9 cellular contexts compared by ENCODE assay signal in the genomic region with DNA sequence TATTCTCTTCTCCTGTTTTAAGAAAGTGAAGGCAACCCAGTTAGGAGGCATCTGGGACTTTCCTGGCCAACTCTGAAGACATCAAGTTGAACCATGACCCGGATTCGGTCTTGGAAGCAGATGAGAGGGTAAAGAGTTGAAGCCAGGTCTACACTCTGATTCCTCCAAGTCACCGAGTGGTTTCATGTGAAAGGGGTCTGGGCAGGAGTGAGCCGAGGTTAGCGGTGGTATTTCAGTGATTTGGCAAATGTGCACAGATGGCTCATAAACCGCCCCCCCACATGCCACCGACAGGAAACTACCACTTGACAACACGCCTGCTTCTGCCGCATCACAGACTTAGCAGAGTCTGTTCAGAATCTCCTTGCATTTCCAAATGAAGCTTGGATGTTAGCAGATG. TPM values are rescaled to one million over a fixed set of nuclear protein-coding genes. Genes with fewer than 3 reads are reported as not detected.
A peak's percentile ranks its signal among the peaks of the same experiment; 100 is the strongest.
DNase-seq lines count a peak whose midpoint lies in the region; ATAC-seq and TF ChIP-seq lines count a peak whose summit lies in the region.
"Had no signal": no experiment of that assay in that cellular context is flagged by ENCODE, and none has a peak within 500 bp of the region (broad histone marks: within the 10 kb centered on the region; RNA-seq: fewer than 3 reads in every experiment).

No MANE protein-coding gene starts in this region.

- no TSS peak for BruUV-seq in OCI-LY7 (replicated peaks; lab: Mats Ljungman, UMichigan)

- H3K27me3 Mint-ChIP-seq in CD4-positive, alpha-beta memory T cell, result no peaks in the 10 kb centered on the region

- no peaks in the 10 kb centered on the region for H3K9me3 ChIP-seq in CD4-positive, alpha-beta memory T cell (ENCODE audit: control insufficient read depth in 1 of 2, low read length in 2 of 2)
- H3K9me3 ChIP-seq in OCI-LY7 (ENCODE audit: low read length), result no peaks in the 10 kb centered on the region
- H3K9me3 ChIP-seq: ascending aorta had no signal

- H3K4me2 ChIP-seq in OCI-LY7 (ENCODE audit: low read length), result peak overlapping the region; percentile 35; the same call in 1 of the 2 replicates

- DNase-seq in CD4-positive, alpha-beta memory T cell, result peak; percentile 52 to 84 (median 58)
- DNase-seq in OCI-LY7 (ENCODE audit: low spot score) (no peak), dedifferentiated amniotic fluid mesenchymal stem cell (ENCODE audit: extremely low spot score) (no peak)
- DNase-seq in activated gamma-delta T cell treated with anti-CD3 and anti-CD28 coated beads, Interleukin-2, amount 50 U/mL, for 16 hours (ENCODE audit: low read depth), result peak; percentile 61
- peak; percentile 23 to 53 (median 49) for DNase-seq in stimulated activated CD4-positive, alpha-beta T cell treated with anti-CD3 and anti-CD28 coated beads, TNF-alpha, amount 100 ng/mL, for 48 hours (ENCODE audit: low read depth in 3 of 3)

- peak overlapping the region; percentile 30 for H3K27ac ChIP-seq in CD4-positive, alpha-beta memory T cell (ENCODE audit: low read depth, low read length)
- no peak overlapping the region for H3K27ac ChIP-seq in OCI-LY7 (ENCODE audit: low read depth, low read length, poor library complexity, severe bottlenecking)
- H3K27ac ChIP-seq: ascending aorta had no signal

- peaks cover 27% of the 10 kb centered on the region for H3K4me1 ChIP-seq in CD4-positive, alpha-beta memory T cell (ENCODE audit: insufficient read depth, low read length)
- peaks cover 20% of the 10 kb centered on the region for H3K4me1 ChIP-seq in OCI-LY7 (ENCODE audit: insufficient read depth, low read length, poor library complexity, severe bottlenecking)
- H3K4me1 ChIP-seq: ascending aorta had no signal

- peak overlapping the region; percentile 33; the same call in 1 of the 2 replicates for H2AFZ ChIP-seq in OCI-LY7 (ENCODE audit: low read length)

- no peaks in the 10 kb centered on the region for H3K79me2 ChIP-seq in OCI-LY7 (ENCODE audit: insufficient read depth, low read depth, low read length)

- H3K27me3 ChIP-seq in CD4-positive, alpha-beta memory T cell (ENCODE audit: insufficient read depth, low read length), result no peaks in the 10 kb centered on the region
- H3K27me3 ChIP-seq: ascending aorta had no signal

- CTCF ChIA-PET in CD4-positive, alpha-beta memory T cell (lab: Charles Lee; ENCODE audit: partially characterized antibody), result interaction anchor here (1.1 to 5.3 kb wide), 11 partner anchors 11 to 402 kb away, joined by 3 to 55 read pairs (median 5); a partner anchor contains a TSS
- CTCF ChIA-PET in OCI-LY7 (lab: Charles Lee; ENCODE audit: unreplicated experiment), result no interaction called here

- no peaks in the 10 kb centered on the region for H3K36me3 ChIP-seq in CD4-positive, alpha-beta memory T cell (ENCODE audit: insufficient read depth, low read length)
- no peaks in the 10 kb centered on the region for H3K36me3 ChIP-seq in OCI-LY7 (ENCODE audit: insufficient read depth, low read length)
- H3K36me3 ChIP-seq: ascending aorta had no signal

- POLR2A ChIA-PET in CD4-positive, alpha-beta memory T cell (lab: Charles Lee; ENCODE audit: partially characterized antibody), result interaction anchor here (0.6 to 4.4 kb wide), 13 partner anchors 9 to 398 kb away, joined by 3 to 43 read pairs (median 6); a partner anchor contains a TSS
- POLR2A ChIA-PET in OCI-LY7 (lab: Charles Lee), result interaction anchor here (1.0 kb wide), 2 partner anchors 8 to 50 kb away, joined by 3 read pairs; no protein-coding TSS in a partner anchor

- peak overlapping the region; percentile 84 to 93 (median 89) for H3K27ac Mint-ChIP-seq in CD4-positive, alpha-beta memory T cell

- ATAC-seq in HG02678 (IDR thresholded peaks at IDR 0.05; ENCODE audit: unreplicated experiment) (peak; percentile 75), SK-N-SH treated with all-trans-retinoic acid at 6 μM for 48 hours (no peak), GM18858 (IDR thresholded peaks at IDR 0.05; ENCODE audit: unreplicated experiment) (no peak)

- peak overlapping the region in 7 of 8 donors; percentile 49 to 84 (median 75) for H3K4me3 Mint-ChIP-seq in CD4-positive, alpha-beta memory T cell

- H3K4me3 ChIP-seq in CD4-positive, alpha-beta memory T cell (ENCODE audit: low read length in 2 of 2), result peak overlapping the region in 1 of 2 donors; percentile 38
- H3K4me3 ChIP-seq in OCI-LY7 (ENCODE audit: low read depth, low read length, poor library complexity, severe bottlenecking), result no peak overlapping the region
- H3K4me3 ChIP-seq: ascending aorta had no signal

- H3K9me3 Mint-ChIP-seq in CD4-positive, alpha-beta memory T cell, result no peaks in the 10 kb centered on the region

- H3K4me1 Mint-ChIP-seq in CD4-positive, alpha-beta memory T cell, result peaks cover 18 to 49% (median 32%) of the 10 kb centered on the region in 4 donors

- H4K20me1 ChIP-seq in OCI-LY7 (ENCODE audit: insufficient read depth, low read length), result no peaks in the 10 kb centered on the region

- no peak for TF ChIP-seq CTCF in OCI-LY7 (conservative IDR thresholded peaks at IDR 0.05; ENCODE audit: low read length)

- intact Hi-C loops in CD4-positive, alpha-beta memory T cell (cut with micrococcal nuclease), result loop anchor here (1.0 to 5.0 kb wide), 4 partner anchors 22 to 420 kb away; a partner anchor contains a TSS
- intact Hi-C loops in OCI-LY7 (cut with micrococcal nuclease; ENCODE audit: unreplicated experiment), result no loop called here

- no peaks in the 10 kb centered on the region for H3K9me2 ChIP-seq in OCI-LY7 (ENCODE audit: insufficient read depth, low read length)

- no peaks in the 10 kb centered on the region for H3K36me3 Mint-ChIP-seq in CD4-positive, alpha-beta memory T cell

TF ChIP-seq in SK-N-SH treated with all-trans-retinoic acid at 6 μM for 48 hours, 23 proteins besides CTCF, POLR2A, EP300 and RAD21 (continues in another document):
- TF ChIP-seq GLIS3 (CRISPR knock-in tag; IDR thresholded peaks at IDR 0.05), result no peak
- TF ChIP-seq ZNF565 (CRISPR knock-in tag; conservative IDR thresholded peaks at IDR 0.05; ENCODE audit: low read depth), result no peak
- TF ChIP-seq ISL1 (CRISPR knock-in tag; IDR thresholded peaks at IDR 0.05), result no peak
- TF ChIP-seq RARB (CRISPR knock-in tag; IDR thresholded peaks at IDR 0.05), result no peak
- TF ChIP-seq CSDC2 (CRISPR knock-in tag; IDR thresholded peaks at IDR 0.05), result no peak
- TF ChIP-seq SNAI2 (CRISPR knock-in tag; IDR thresholded peaks at IDR 0.05), result no peak
- TF ChIP-seq, protein P1, sequence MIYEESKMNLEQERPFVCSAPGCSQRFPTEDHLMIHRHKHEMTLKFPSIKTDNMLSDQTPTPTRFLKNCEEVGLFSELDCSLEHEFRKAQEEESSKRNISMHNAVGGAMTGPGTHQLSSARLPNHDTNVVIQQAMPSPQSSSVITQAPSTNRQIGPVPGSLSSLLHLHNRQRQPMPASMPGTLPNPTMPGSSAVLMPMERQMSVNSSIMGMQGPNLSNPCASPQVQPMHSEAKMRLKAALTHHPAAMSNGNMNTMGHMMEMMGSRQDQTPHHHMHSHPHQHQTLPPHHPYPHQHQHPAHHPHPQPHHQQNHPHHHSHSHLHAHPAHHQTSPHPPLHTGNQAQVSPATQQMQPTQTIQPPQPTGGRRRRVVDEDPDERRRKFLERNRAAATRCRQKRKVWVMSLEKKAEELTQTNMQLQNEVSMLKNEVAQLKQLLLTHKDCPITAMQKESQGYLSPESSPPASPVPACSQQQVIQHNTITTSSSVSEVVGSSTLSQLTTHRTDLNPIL (CRISPR knock-in tag; IDR thresholded peaks at IDR 0.05; ENCODE audit: low read depth), result no peak
- TF ChIP-seq, protein P2, sequence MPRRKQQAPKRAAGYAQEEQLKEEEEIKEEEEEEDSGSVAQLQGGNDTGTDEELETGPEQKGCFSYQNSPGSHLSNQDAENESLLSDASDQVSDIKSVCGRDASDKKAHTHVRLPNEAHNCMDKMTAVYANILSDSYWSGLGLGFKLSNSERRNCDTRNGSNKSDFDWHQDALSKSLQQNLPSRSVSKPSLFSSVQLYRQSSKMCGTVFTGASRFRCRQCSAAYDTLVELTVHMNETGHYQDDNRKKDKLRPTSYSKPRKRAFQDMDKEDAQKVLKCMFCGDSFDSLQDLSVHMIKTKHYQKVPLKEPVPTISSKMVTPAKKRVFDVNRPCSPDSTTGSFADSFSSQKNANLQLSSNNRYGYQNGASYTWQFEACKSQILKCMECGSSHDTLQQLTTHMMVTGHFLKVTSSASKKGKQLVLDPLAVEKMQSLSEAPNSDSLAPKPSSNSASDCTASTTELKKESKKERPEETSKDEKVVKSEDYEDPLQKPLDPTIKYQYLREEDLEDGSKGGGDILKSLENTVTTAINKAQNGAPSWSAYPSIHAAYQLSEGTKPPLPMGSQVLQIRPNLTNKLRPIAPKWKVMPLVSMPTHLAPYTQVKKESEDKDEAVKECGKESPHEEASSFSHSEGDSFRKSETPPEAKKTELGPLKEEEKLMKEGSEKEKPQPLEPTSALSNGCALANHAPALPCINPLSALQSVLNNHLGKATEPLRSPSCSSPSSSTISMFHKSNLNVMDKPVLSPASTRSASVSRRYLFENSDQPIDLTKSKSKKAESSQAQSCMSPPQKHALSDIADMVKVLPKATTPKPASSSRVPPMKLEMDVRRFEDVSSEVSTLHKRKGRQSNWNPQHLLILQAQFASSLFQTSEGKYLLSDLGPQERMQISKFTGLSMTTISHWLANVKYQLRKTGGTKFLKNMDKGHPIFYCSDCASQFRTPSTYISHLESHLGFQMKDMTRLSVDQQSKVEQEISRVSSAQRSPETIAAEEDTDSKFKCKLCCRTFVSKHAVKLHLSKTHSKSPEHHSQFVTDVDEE (CRISPR knock-in tag; IDR thresholded peaks at IDR 0.05), result no peak
- no peak for TF ChIP-seq TCF4 (CRISPR knock-in tag; IDR thresholded peaks at IDR 0.05; ENCODE audit: borderline replicate concordance)

RNA-seq across cellular contexts. Expression of a gene that starts 11.3 kb away (rescaled TPM):
- total RNA-seq in CD4-positive, alpha-beta memory T cell, result 10 to 100 TPM; 72.0 to 78.5 TPM
- 10 to 100 TPM; 29.4 to 62.1 TPM for polyA plus RNA-seq in CD4-positive, alpha-beta memory T cell
- total RNA-seq in OCI-LY7 (2014; rRNA removed; shearing (Covaris generic)), result 36.9 and 46.2 TPM in 2 replicates
- 19.0 and 21.7 TPM in 2 replicates for total RNA-seq in OCI-LY7 (2022)

RNA-seq across cellular contexts. Expression of a gene that starts 15.8 kb away (rescaled TPM):
- not detected for total RNA-seq in CD4-positive, alpha-beta memory T cell
- polyA plus RNA-seq in CD4-positive, alpha-beta memory T cell, result not detected
- 0.08 TPM in 1 of 2 replicates, not detected in the other for total RNA-seq in OCI-LY7 (2014; rRNA removed; shearing (Covaris generic))
- total RNA-seq in OCI-LY7 (2022), result not detected in 2 replicates

RNA-seq across cellular contexts. Expression of a gene that starts 21.9 kb away (rescaled TPM):
- total RNA-seq in CD4-positive, alpha-beta memory T cell, result 1 to 10 TPM; 4.3 to 5.5 TPM
- polyA plus RNA-seq in CD4-positive, alpha-beta memory T cell, result 1 to 10 TPM in 1 of 2 donors, under 1 TPM in 1; 0.67 to 7.6 TPM
- total RNA-seq in OCI-LY7 (2014; rRNA removed; shearing (Covaris generic)), result 4.7 and 5.5 TPM in 2 replicates
- 6.5 and 7.7 TPM in 2 replicates for total RNA-seq in OCI-LY7 (2022)

RNA-seq across cellular contexts. Expression of a gene that starts 33.9 kb away (rescaled TPM):
- total RNA-seq in CD4-positive, alpha-beta memory T cell, result 10 to 100 TPM; 13.0 to 17.8 TPM
- polyA plus RNA-seq in CD4-positive, alpha-beta memory T cell, result 1 to 10 TPM; 3.6 to 8.6 TPM
- 5.4 TPM in 1 of 2 replicates, not detected in the other for total RNA-seq in OCI-LY7 (2014; rRNA removed; shearing (Covaris generic))
- total RNA-seq in OCI-LY7 (2022), result not detected in 2 replicates

RNA-seq across cellular contexts. Expression of a gene that starts 34.1 kb away (rescaled TPM):
- total RNA-seq in CD4-positive, alpha-beta memory T cell, result 10 to 100 TPM; 11.0 to 12.8 TPM
- 10 to 100 TPM; 14.8 to 16.0 TPM for polyA plus RNA-seq in CD4-positive, alpha-beta memory T cell
- total RNA-seq in OCI-LY7 (2014; rRNA removed; shearing (Covaris generic)), result not detected in 2 replicates
- total RNA-seq in OCI-LY7 (2022), result not detected in 2 replicates

Comparison
In these comparisons a context has a peak if more than half of its experiments do, and no peak if none do; other contexts are left out.
1. DNase-seq: peak in CD4-positive, alpha-beta memory T cell (5 of 5), activated gamma-delta T cell treated with anti-CD3 and anti-CD28 coated beads, Interleukin-2, amount 50 U/mL, for 16 hours (single experiment) and stimulated activated CD4-positive, alpha-beta T cell treated with anti-CD3 and anti-CD28 coated beads, TNF-alpha, amount 100 ng/mL, for 48 hours (3 of 3); none in OCI-LY7 (single experiment) and dedifferentiated amniotic fluid mesenchymal stem cell (single experiment).